In the genomic region with DNA sequence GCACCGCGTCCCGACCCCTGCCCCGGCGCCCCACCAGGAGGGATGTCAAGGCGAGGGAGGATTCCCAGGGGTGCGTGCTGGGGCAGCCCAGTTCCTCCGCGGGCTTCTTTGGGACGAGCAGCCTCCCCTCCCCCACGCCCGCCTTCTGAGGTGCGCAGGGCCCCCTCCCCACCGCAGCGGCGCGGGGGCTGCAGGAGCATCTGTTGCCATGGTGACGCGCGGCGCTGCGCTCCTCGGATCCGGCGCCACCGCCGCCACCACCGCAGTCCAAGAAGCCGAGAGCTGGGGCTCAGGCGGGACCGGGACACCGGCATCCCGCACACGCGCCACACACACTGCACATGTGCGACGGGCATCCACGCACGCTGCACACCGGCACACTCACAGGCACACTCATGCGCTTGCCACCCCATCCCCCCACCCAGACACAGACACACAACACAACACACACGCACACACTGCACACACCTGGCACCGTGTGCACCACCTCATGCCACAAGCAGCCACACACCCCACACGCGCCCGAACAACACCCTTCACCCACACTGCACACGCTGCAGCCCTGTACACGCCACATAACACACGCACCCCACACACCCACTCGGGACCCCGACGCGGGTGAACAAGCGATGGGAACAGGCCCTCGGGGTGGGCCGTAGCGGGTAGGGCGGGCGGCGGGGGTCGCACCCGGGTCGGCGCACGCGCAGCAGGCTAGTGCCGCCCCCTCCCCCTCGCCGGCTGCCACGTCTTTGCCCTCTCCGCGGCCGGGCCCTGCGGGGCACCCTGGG, we compare ENCODE assay signal across 10 cellular contexts. TPM values are rescaled to one million over a fixed set of nuclear protein-coding genes. Genes with fewer than 3 reads are reported as not detected.
A peak's percentile ranks its signal among the peaks of the same experiment; 100 is the strongest.
DNase-seq lines count a peak whose midpoint lies in the region; ATAC-seq and TF ChIP-seq lines count a peak whose summit lies in the region.
"Had no signal": no experiment of that assay in that cellular context is flagged by ENCODE, and none has a peak within 500 bp of the region (broad histone marks: within the 10 kb centered on the region; RNA-seq: fewer than 3 reads in every experiment).

No MANE protein-coding gene starts in this region.

- H3K4me1 Mint-ChIP-seq in central memory CD8-positive, alpha-beta T cell = peaks cover 5% of the 10 kb centered on the region
- H3K4me1 Mint-ChIP-seq in neural crest cell = peaks cover 14% of the 10 kb centered on the region

- peaks cover 47% of the 10 kb centered on the region for H3K27me3 Mint-ChIP-seq in central memory CD8-positive, alpha-beta T cell
- peaks cover 59% of the 10 kb centered on the region for H3K27me3 Mint-ChIP-seq in neural crest cell (ENCODE audit: low read depth)

- DNase-seq in D341Med (ENCODE audit: low spot score) = peak; percentile 62
- peak; percentile 28 for DNase-seq in NCI-H1092 (lab: John Stamatoyannopoulos, UW)
- no peak for DNase-seq in central memory CD8-positive, alpha-beta T cell (ENCODE audit: low spot score in 2 of 2)
- DNase-seq in neural crest cell (ENCODE audit: low read depth, low spot score) = peak; percentile 14
- no peak for DNase-seq in cortex of kidney (lab: John Stamatoyannopoulos, UW)
- DNase-seq in germinal center (ENCODE audit: low spot score) = no peak
- no peak for DNase-seq in occipital lobe (lab: John Stamatoyannopoulos, UW)
- DNase-seq: activated CD4-positive, alpha-beta T cell treated with anti-CD3 and anti-CD28 coated beads for 4 hours; body of pancreas; midbrain had no signal

- no peak overlapping the region for H3K27ac Mint-ChIP-seq in central memory CD8-positive, alpha-beta T cell (ENCODE audit: low read depth)
- H3K27ac Mint-ChIP-seq in neural crest cell (ENCODE audit: unreplicated experiment) = no peak overlapping the region

- H3K36me3 Mint-ChIP-seq in central memory CD8-positive, alpha-beta T cell (ENCODE audit: insufficient read depth) = peaks cover 3% of the 10 kb centered on the region
- no peaks in the 10 kb centered on the region for H3K36me3 Mint-ChIP-seq in neural crest cell (ENCODE audit: low read depth)

- no peak for TF ChIP-seq CTCF in neural crest cell (conservative IDR thresholded peaks at IDR 0.05)

- no peak overlapping the region for H3K4me3 Mint-ChIP-seq in central memory CD8-positive, alpha-beta T cell
- peak overlapping the region; percentile 54 for H3K4me3 Mint-ChIP-seq in neural crest cell

- peak; percentile 22 for ATAC-seq in central memory CD8-positive, alpha-beta T cell (replicated peaks; ENCODE audit: extremely low read depth, poor library complexity, severe bottlenecking)
- ATAC-seq: body of pancreas had no signal

- H3K9me3 Mint-ChIP-seq in central memory CD8-positive, alpha-beta T cell = no peaks in the 10 kb centered on the region
- no peaks in the 10 kb centered on the region for H3K9me3 Mint-ChIP-seq in neural crest cell

RNA-seq across cellular contexts. Expression of a gene that starts 17.0 kb away (rescaled TPM):
- total RNA-seq in neural crest cell (not detected in 2 replicates), occipital lobe (not detected)
- total RNA-seq: body of pancreas had no signal

RNA-seq across cellular contexts. Expression of a gene that starts 30.2 kb away (rescaled TPM):
- total RNA-seq in neural crest cell (95.4 and 101 TPM in 2 replicates), occipital lobe (5.6 TPM)

RNA-seq across cellular contexts. Expression of a gene that starts 49.2 kb away (rescaled TPM):
- total RNA-seq in neural crest cell (16.5 and 19.2 TPM in 2 replicates), occipital lobe (8.4 TPM)

Comparison
In these comparisons a context has a peak if more than half of its experiments do, and no peak if none do; other contexts are left out.
1. DNase-seq: peak in D341Med (single experiment), NCI-H1092 (single experiment) and neural crest cell (single experiment); none in central memory CD8-positive, alpha-beta T cell (0 of 2), cortex of kidney (single experiment), germinal center (single experiment) and occipital lobe (single experiment).
2. RNA of a gene that starts 30.2 kb away (total RNA-seq): 95.4 to 101 TPM in neural crest cell; 5.6 TPM in occipital lobe (single experiment); every median in the first group is over 10 times any median in the second.